ENCODE assay signal across 1 cellular context in the genomic region with DNA sequence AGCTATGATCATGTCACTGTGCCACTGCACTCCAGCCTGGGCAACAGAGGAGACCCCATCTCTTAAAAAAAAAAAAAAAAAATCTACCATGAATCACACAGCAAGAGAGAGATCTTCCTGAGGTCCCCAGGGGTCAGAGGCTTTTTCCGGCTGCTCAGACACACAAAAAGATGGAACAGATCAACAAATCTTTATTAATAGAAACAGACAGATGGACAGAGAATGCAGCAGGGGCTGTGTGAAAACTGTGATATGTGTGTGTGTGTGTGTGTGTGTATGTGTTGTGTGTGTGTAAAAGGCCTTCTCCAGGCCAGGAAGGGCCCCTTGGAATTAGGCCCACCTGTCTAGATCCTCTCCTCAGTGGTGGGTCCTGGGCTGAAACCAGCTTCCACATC.
TF ChIP-seq lines count a peak whose summit lies in the region.

No MANE protein-coding gene starts in this region.

TF ChIP-seq in HEK293, 187 proteins besides CTCF, POLR2A, EP300 and RAD21:
- TF ChIP-seq ZNF121 (tag by site-specific recombination; IDR thresholded peaks at IDR 0.05) (peak; percentile 3; the same call in 1 of the 2 replicates), ZNF133 (tag by site-specific recombination; IDR thresholded peaks at IDR 0.05) (no peak)
